Comparison of ENCODE assay signal across 21 cellular contexts in genomic region chr1:218634212-218634611, GRCh38.
DNase-seq lines count a peak whose midpoint lies in the region; ATAC-seq, FAIRE-seq and TF ChIP-seq lines count a peak whose summit lies in the region.
"Had no signal": no experiment of that assay in that cellular context is flagged by ENCODE, and none has a peak within 500 bp of the region (broad histone marks: within the 10 kb centered on the region; RNA-seq: fewer than 3 reads in every experiment).

No MANE protein-coding gene starts in this region.

- H3K4me3 ChIP-seq in endodermal cell (ENCODE audit: low read length) (no peak overlapping the region), keratinocyte (ENCODE audit: control insufficient read depth in 2 of 3, extremely low read depth in 1 of 3, insufficient read depth in 2 of 3, low read depth in 1 of 3, low read length in 3 of 3) (no peak overlapping the region), smooth muscle cell (no peak overlapping the region)
- H3K4me3 ChIP-seq: BLaER1 treated with 17β-estradiol and CSF1 and Interleukin-3, amounts not matched to agents 10 nM and 100 nM; GM23338 had no signal

- ATAC-seq in esophagus mucosa (peak; percentile 73), GM21528 (IDR thresholded peaks at IDR 0.05; ENCODE audit: low FRiP score, unreplicated experiment) (no peak), HG02571 (IDR thresholded peaks at IDR 0.05; ENCODE audit: unreplicated experiment) (no peak)
- ATAC-seq: CD8-positive, alpha-beta T cell; GM23338 had no signal

- H2AFZ ChIP-seq in keratinocyte (ENCODE audit: control insufficient read depth, low read length): peak overlapping the region; percentile 67
- peak overlapping the region; percentile 36 for H2AFZ ChIP-seq in smooth muscle cell (ENCODE audit: low read depth)

- H3K27ac ChIP-seq in endodermal cell (ENCODE audit: low read depth, low read length): no peak overlapping the region
- H3K27ac ChIP-seq in keratinocyte (ENCODE audit: control insufficient read depth, insufficient read depth, low read length): peak overlapping the region; percentile 45
- peak overlapping the region; percentile 0 for H3K27ac ChIP-seq in smooth muscle cell (ENCODE audit: low read depth)
- H3K27ac ChIP-seq: BLaER1 treated with 17β-estradiol and CSF1 and Interleukin-3, amounts not matched to agents 10 nM and 100 nM had no signal

- H3K4me3 Mint-ChIP-seq in endodermal cell: no peak overlapping the region
- no peak overlapping the region for H3K4me3 Mint-ChIP-seq in activated naive CD4-positive, alpha-beta T cell treated with anti-CD3 and anti-CD28 coated beads, Interleukin-2, amount 10 ng/mL, durations not matched to agents 7 days and 5 days
- H3K4me3 Mint-ChIP-seq: B cell; CD8-positive, alpha-beta T cell; GM23338 had no signal

- 83 to 93% methylated on average over 2 to 4 of the region's 4 CpGs for WGBS in endodermal cell (ENCODE audit: insufficient coverage in 1 of 2, insufficient read length in 1 of 2), 2 experiments
- WGBS in smooth muscle cell (ENCODE audit: low lambda C conversion rate): 81% methylated on average over 4 of the region's 4 CpGs

- peaks cover 8% of the 10 kb centered on the region for H3K9me3 Mint-ChIP-seq in endodermal cell
- peaks cover 23% of the 10 kb centered on the region for H3K9me3 Mint-ChIP-seq in activated naive CD4-positive, alpha-beta T cell treated with anti-CD3 and anti-CD28 coated beads, Interleukin-2, amount 10 ng/mL, durations not matched to agents 7 days and 5 days

- H3K9me3 ChIP-seq in endodermal cell (ENCODE audit: control insufficient read depth, low read length): no peaks in the 10 kb centered on the region
- H3K9me3 ChIP-seq in keratinocyte (ENCODE audit: control insufficient read depth, low read depth, low read length): no peaks in the 10 kb centered on the region
- H3K9me3 ChIP-seq in smooth muscle cell (replicated peaks; ENCODE audit: low read depth): no peaks in the 10 kb centered on the region

- no peaks in the 10 kb centered on the region for H3K4me1 Mint-ChIP-seq in endodermal cell
- H3K4me1 Mint-ChIP-seq in activated naive CD4-positive, alpha-beta T cell treated with anti-CD3 and anti-CD28 coated beads, Interleukin-2, amount 10 ng/mL, durations not matched to agents 7 days and 5 days: no peaks in the 10 kb centered on the region
- H3K4me1 Mint-ChIP-seq: B cell had no signal

- H3K36me3 Mint-ChIP-seq in endodermal cell (ENCODE audit: low read depth): no peaks in the 10 kb centered on the region
- no peaks in the 10 kb centered on the region for H3K36me3 Mint-ChIP-seq in activated naive CD4-positive, alpha-beta T cell treated with anti-CD3 and anti-CD28 coated beads, Interleukin-2, amount 10 ng/mL, durations not matched to agents 7 days and 5 days
- H3K36me3 Mint-ChIP-seq: CD8-positive, alpha-beta T cell had no signal

- H4K20me1 ChIP-seq in keratinocyte (ENCODE audit: control insufficient read depth, extremely low read depth, insufficient read depth, low read length) (no peaks in the 10 kb centered on the region), smooth muscle cell (ENCODE audit: low read depth) (no peaks in the 10 kb centered on the region)
- H4K20me1 ChIP-seq: BLaER1 treated with 17β-estradiol and CSF1 and Interleukin-3, amounts not matched to agents 10 nM and 100 nM had no signal

- dilution Hi-C loops in keratinocyte (cut with MboI; ENCODE audit: extremely low pct_ligation_motif_present, low sequenced_read_pairs): no loop called here

- no peak overlapping the region for H3K27ac Mint-ChIP-seq in endodermal cell
- no peak overlapping the region for H3K27ac Mint-ChIP-seq in activated naive CD4-positive, alpha-beta T cell treated with anti-CD3 and anti-CD28 coated beads, Interleukin-2, amount 10 ng/mL, durations not matched to agents 7 days and 5 days
- H3K27ac Mint-ChIP-seq: B cell; CD8-positive, alpha-beta T cell; GM23338 had no signal

- no peaks in the 10 kb centered on the region for H3K27me3 Mint-ChIP-seq in endodermal cell (ENCODE audit: insufficient read depth)
- H3K27me3 Mint-ChIP-seq in activated naive CD4-positive, alpha-beta T cell treated with anti-CD3 and anti-CD28 coated beads, Interleukin-2, amount 10 ng/mL, durations not matched to agents 7 days and 5 days: no peaks in the 10 kb centered on the region
- H3K27me3 Mint-ChIP-seq: B cell had no signal

- CTCF ChIA-PET in activated naive CD4-positive, alpha-beta T cell treated with anti-CD3 and anti-CD28 coated beads, Interleukin-2, amount 10 ng/mL, durations not matched to agents 7 days and 5 days (lab: Charles Lee): no interaction called here

- no peaks in the 10 kb centered on the region for H3K27me3 ChIP-seq in endodermal cell (ENCODE audit: control insufficient read depth, insufficient read depth, low read length, poor library complexity, severe bottlenecking)
- H3K27me3 ChIP-seq in keratinocyte (ENCODE audit: control insufficient read depth, extremely low read depth, insufficient read depth, low read length): no peaks in the 10 kb centered on the region
- H3K27me3 ChIP-seq in smooth muscle cell (ENCODE audit: low read depth): no peaks in the 10 kb centered on the region
- H3K27me3 ChIP-seq: BLaER1 treated with 17β-estradiol and CSF1 and Interleukin-3, amounts not matched to agents 10 nM and 100 nM had no signal

- TF ChIP-seq CTCF in endodermal cell (conservative IDR thresholded peaks at IDR 0.05) (no peak), keratinocyte (optimal IDR thresholded peaks at IDR 0.05 in 1 of 3, IDR thresholded peaks at IDR 0.05 in 1 of 3, conservative IDR thresholded peaks at IDR 0.05 in 1 of 3; ENCODE audit: extremely low read depth in 1 of 3, insufficient read depth in 2 of 3, low read length in 3 of 3) (no peak), smooth muscle cell (IDR thresholded peaks at IDR 0.05; ENCODE audit: borderline replicate concordance, insufficient read depth, poor library complexity, severe bottlenecking) (no peak)

- peak; percentile 87 for FAIRE-seq in keratinocyte (lab: Jason Lieb, UNC)
- FAIRE-seq: D721Med, G401.6, GM12891, GM19239, H54, HTR-8/SVneo had no signal

- H3K79me2 ChIP-seq in keratinocyte (ENCODE audit: control insufficient read depth, insufficient read depth, low read length): no peaks in the 10 kb centered on the region
- no peaks in the 10 kb centered on the region for H3K79me2 ChIP-seq in smooth muscle cell (ENCODE audit: low read depth)

- H3K4me1 ChIP-seq in endodermal cell (ENCODE audit: control insufficient read depth, insufficient read depth, low read length) (no peaks in the 10 kb centered on the region), keratinocyte (ENCODE audit: control insufficient read depth, extremely low read depth, insufficient read depth, low read length) (peaks cover 12% of the 10 kb centered on the region), smooth muscle cell (ENCODE audit: low read depth) (peaks cover 14% of the 10 kb centered on the region)
- H3K4me1 ChIP-seq: BLaER1 treated with 17β-estradiol and CSF1 and Interleukin-3, amounts not matched to agents 10 nM and 100 nM had no signal

- H3K36me3 ChIP-seq in endodermal cell (ENCODE audit: control insufficient read depth, insufficient read depth, low read length): no peaks in the 10 kb centered on the region
- H3K36me3 ChIP-seq in keratinocyte (ENCODE audit: control insufficient read depth in 2 of 2, extremely low read depth in 1 of 2, insufficient read depth in 2 of 2, low read length in 2 of 2): no peaks in the 10 kb centered on the region
- no peaks in the 10 kb centered on the region for H3K36me3 ChIP-seq in smooth muscle cell (ENCODE audit: low read depth)
- H3K36me3 ChIP-seq: BLaER1 treated with 17β-estradiol and CSF1 and Interleukin-3, amounts not matched to agents 10 nM and 100 nM had no signal

- H3K4me2 ChIP-seq in keratinocyte (ENCODE audit: control insufficient read depth, extremely low read depth, insufficient read depth, low read depth, low read length) (peak overlapping the region; percentile 38), smooth muscle cell (no peak overlapping the region)
- H3K4me2 ChIP-seq: BLaER1 treated with 17β-estradiol and CSF1 and Interleukin-3, amounts not matched to agents 10 nM and 100 nM; GM23338 had no signal

- no peaks in the 10 kb centered on the region for H3K9me1 ChIP-seq in keratinocyte (ENCODE audit: control insufficient read depth, extremely low read depth, insufficient read depth, low read length)

- no peaks in the 10 kb centered on the region for H3F3A ChIP-seq in smooth muscle cell (ENCODE audit: low read depth)

- H3K9ac ChIP-seq in endodermal cell (ENCODE audit: extremely low read depth, low read length, poor library complexity, severe bottlenecking) (no peak overlapping the region), keratinocyte (ENCODE audit: control insufficient read depth, extremely low read depth, insufficient read depth, low read length) (no peak overlapping the region), smooth muscle cell (ENCODE audit: low read depth) (no peak overlapping the region)
- H3K9ac ChIP-seq: BLaER1 treated with 17β-estradiol and CSF1 and Interleukin-3, amounts not matched to agents 10 nM and 100 nM had no signal

- DNase-seq in endodermal cell: peak; percentile 41
- DNase-seq in keratinocyte (ENCODE audit: low read depth, low spot score): no peak
- no peak for DNase-seq in smooth muscle cell (lab: John Stamatoyannopoulos, UW; ENCODE audit: unreplicated experiment)
- no peak for DNase-seq in activated naive CD4-positive, alpha-beta T cell treated with anti-CD3 and anti-CD28 coated beads, Interleukin-2, amount 10 ng/mL, durations not matched to agents 7 days and 5 days
- DNase-seq in activated CD4-positive, alpha-beta T cell treated with anti-CD3 and anti-CD28 coated beads, Interleukin-2, amount 50 U/mL, for 1 hour: no peak
- DNase-seq: CD8-positive, alpha-beta T cell; COR-L47; HCEC 1CT; IMR-90 had no signal
